In genomic region chr16:31499928-31500327, GRCh38 we compare ENCODE assay signal across 32 cellular contexts. TPM values are rescaled to one million over a fixed set of nuclear protein-coding genes. Genes with fewer than 3 reads are reported as not detected.
"Had no signal": no experiment of that assay in that cellular context is flagged by ENCODE, and none has a peak within 500 bp of the region (broad histone marks: within the 10 kb centered on the region; RNA-seq: fewer than 3 reads in every experiment).

No MANE protein-coding gene starts in this region.

- H3K4me1 ChIP-seq: esophagus squamous epithelium, gastrocnemius medialis had no signal

- H3K4me3 Mint-ChIP-seq: mesothelial cell of epicardium had no signal

- H3K9me3 Mint-ChIP-seq: mesothelial cell of epicardium had no signal

- H3K27ac ChIP-seq: coronary artery, dorsolateral prefrontal cortex, esophagus squamous epithelium, gastrocnemius medialis, heart right ventricle, left lung, lower lobe of right lung had no signal

- DNase-seq: dermis blood vessel endothelial cell; dorsolateral prefrontal cortex; effector CD4-positive, alpha-beta T cell; effector memory CD4-positive, alpha-beta T cell; esophagus squamous epithelium; foreskin fibroblast; foreskin melanocyte; gastrocnemius medialis; glutamatergic neuron; head of caudate nucleus; heart right ventricle; hippocampal formation; left cardiac atrium; left lung; left ventricle myocardium superior; lower lobe of right lung; mesenchymal stem cell; mucosa of descending colon had no signal

- H3K4me3 ChIP-seq: coronary artery, dorsolateral prefrontal cortex, esophagus squamous epithelium, gastrocnemius medialis, heart right ventricle, left lung, lower lobe of right lung, mucosa of descending colon had no signal

- H3K27ac Mint-ChIP-seq: mesothelial cell of epicardium had no signal

- H3K27me3 ChIP-seq: dorsolateral prefrontal cortex, esophagus squamous epithelium, gastrocnemius medialis, heart right ventricle, left lung had no signal

- H3K9me3 ChIP-seq: esophagus squamous epithelium, gastrocnemius medialis, heart right ventricle, left lung, lower lobe of right lung, mucosa of descending colon had no signal

- FAIRE-seq: colon, endothelial cell of umbilical vein, islet of Langerhans, keratinocyte had no signal

- H3K4me1 Mint-ChIP-seq: mesothelial cell of epicardium had no signal

- ATAC-seq: gastrocnemius medialis, heart right ventricle, left cardiac atrium, left lung, left ventricle myocardium superior, lower lobe of right lung, mucosa of descending colon had no signal

RNA-seq across cellular contexts. Expression of gene SLC5A2, which starts 17.0 kb away (rescaled TPM):
- total RNA-seq: dermis blood vessel endothelial cell, endothelial cell of umbilical vein, epithelial cell of proximal tubule, esophagus squamous epithelium, gastrocnemius medialis, glomerular endothelial cell, heart right ventricle, left cardiac atrium, left ventricle myocardium superior, lung microvascular endothelial cell, mesenteric fat pad, myocyte had no signal
- polyA plus RNA-seq: keratinocyte had no signal

RNA-seq across cellular contexts. Expression of gene AHSP, which starts 27.8 kb away (rescaled TPM):
- total RNA-seq: dermis blood vessel endothelial cell, endothelial cell of umbilical vein, epithelial cell of proximal tubule, esophagus squamous epithelium, gastrocnemius medialis, glomerular endothelial cell, heart right ventricle, kidney epithelial cell, left cardiac atrium, left lung, left ventricle myocardium superior, lower leg skin, lower lobe of right lung, lung microvascular endothelial cell, mesenteric fat pad, mesothelial cell of epicardium, mucosa of descending colon, myocyte had no signal
- polyA plus RNA-seq: endothelial cell of umbilical vein, esophagus, heart right ventricle, keratinocyte had no signal
